In genomic region chr11:35383953-35384352, GRCh38 we compare ENCODE assay signal across 29 cellular contexts.
"Had no signal": no experiment of that assay in that cellular context is flagged by ENCODE, and none has a peak within 500 bp of the region (broad histone marks: within the 10 kb centered on the region; RNA-seq: fewer than 3 reads in every experiment).

No MANE protein-coding gene starts in this region.

- DNase-seq: natural killer cell; occipital lobe; ovary; posterior cingulate gyrus; psoas muscle; right cardiac atrium; right lobe of liver; sigmoid colon; small intestine; stimulated activated CD4-positive, alpha-beta T cell treated with anti-CD3 and anti-CD28 coated beads, Interleukin-15, amount 100 ng/mL, for 24 hours; stimulated activated CD4-positive, alpha-beta T cell treated with anti-CD3 and anti-CD28 coated beads, Interleukin-2, amount 100 ng/mL, for 24 hours; stimulated activated CD4-positive, alpha-beta T cell treated with anti-CD3 and anti-CD28 coated beads, Interleukin-2, amount 100 ng/mL, for 48 hours; stimulated activated CD4-positive, alpha-beta T cell treated with anti-CD3 and anti-CD28 coated beads, Interleukin-4, amount 100 ng/mL, for 24 hours; stimulated activated naive CD4-positive, alpha-beta T cell; stimulated activated naive CD8-positive, alpha-beta T cell treated with anti-CD3 and anti-CD28 coated beads, Interleukin-15, amount 100 ng/mL, for 72 hours; stimulated activated naive CD8-positive, alpha-beta T cell treated with anti-CD3 and anti-CD28 coated beads, Interleukin-15, Interleukin-2, amounts not matched to agents 100 U/mL and 50 U/mL, for 24 hours; substantia nigra; thyroid gland; trophoblast cell; upper lobe of left lung had no signal

- H3K4me1 Mint-ChIP-seq: natural killer cell; nephron; stimulated activated memory B cell treated with anti-CD40 and anti-IgM and Interleukin-4, amounts not matched to agents 10 μg/mL and 1 μg/mL and 100 μg/mL, for 72 hours; stimulated activated naive CD8-positive, alpha-beta T cell treated with anti-CD3 and anti-CD28 coated beads, Interleukin-15, amount 100 ng/mL, for 72 hours had no signal

- H3K27ac ChIP-seq: neural progenitor cell, ovary, parathyroid adenoma, psoas muscle, right lobe of liver, sigmoid colon, suprapubic skin, thoracic aorta, thyroid gland, tibial nerve, upper lobe of left lung, vagina had no signal

- H3K4me3 Mint-ChIP-seq: natural killer cell; nephron; neural progenitor cell; stimulated activated memory B cell treated with anti-CD40 and anti-IgM and Interleukin-4, amounts not matched to agents 10 μg/mL and 1 μg/mL and 100 μg/mL, for 72 hours; stimulated activated naive CD8-positive, alpha-beta T cell treated with anti-CD3 and anti-CD28 coated beads, Interleukin-15, amount 100 ng/mL, for 72 hours had no signal

- H3K27ac Mint-ChIP-seq: natural killer cell; nephron; neural progenitor cell; progenitor cell of endocrine pancreas; stimulated activated memory B cell treated with anti-CD40 and anti-IgM and Interleukin-4, amounts not matched to agents 10 μg/mL and 1 μg/mL and 100 μg/mL, for 72 hours; stimulated activated naive CD8-positive, alpha-beta T cell treated with anti-CD3 and anti-CD28 coated beads, Interleukin-15, amount 100 ng/mL, for 72 hours had no signal

- H3K9me3 Mint-ChIP-seq: natural killer cell; nephron; neural progenitor cell; stimulated activated memory B cell treated with anti-CD40 and anti-IgM and Interleukin-4, amounts not matched to agents 10 μg/mL and 1 μg/mL and 100 μg/mL, for 72 hours had no signal

- H3K9me3 ChIP-seq: ovary, psoas muscle, right lobe of liver, sigmoid colon, suprapubic skin, thoracic aorta, thyroid gland, tibial nerve, upper lobe of left lung, vagina had no signal

- H3K36me3 ChIP-seq: neural progenitor cell, ovary, right lobe of liver, sigmoid colon, suprapubic skin, thoracic aorta, thyroid gland, tibial nerve, upper lobe of left lung, vagina had no signal

- H3K27me3 ChIP-seq: neural progenitor cell, ovary, right lobe of liver, sigmoid colon, suprapubic skin, thyroid gland, tibial nerve, upper lobe of left lung, vagina had no signal

- H3K4me3 ChIP-seq: neural progenitor cell, ovary, psoas muscle, right lobe of liver, sigmoid colon, suprapubic skin, thoracic aorta, thyroid gland, tibial nerve, upper lobe of left lung, vagina had no signal

- H3K4me1 ChIP-seq: neural progenitor cell, parathyroid adenoma, psoas muscle, right lobe of liver, suprapubic skin, upper lobe of left lung, vagina had no signal

- ATAC-seq: natural killer cell; right cardiac atrium; right lobe of liver; stimulated activated memory B cell treated with anti-CD40 and anti-IgM and Interleukin-4, amounts not matched to agents 10 μg/mL and 1 μg/mL and 100 μg/mL, for 72 hours; stimulated activated naive CD8-positive, alpha-beta T cell treated with anti-CD3 and anti-CD28 coated beads, Interleukin-15, amount 100 ng/mL, for 72 hours; stimulated activated naive CD8-positive, alpha-beta T cell treated with anti-CD3 and anti-CD28 coated beads, Interleukin-15, Interleukin-2, amounts not matched to agents 100 U/mL and 50 U/mL, for 24 hours had no signal

- H3K36me3 Mint-ChIP-seq: natural killer cell; neural progenitor cell; stimulated activated memory B cell treated with anti-CD40 and anti-IgM and Interleukin-4, amounts not matched to agents 10 μg/mL and 1 μg/mL and 100 μg/mL, for 72 hours had no signal
